In genomic region chr4:11720292-11720691, GRCh38 we compare ENCODE assay signal across 1 cellular context.
TF ChIP-seq lines count a peak whose summit lies in the region.

No MANE protein-coding gene starts in this region.

TF ChIP-seq in H1, 55 proteins besides CTCF, POLR2A, EP300 and RAD21 (continued from another document):
- TF ChIP-seq CHD7 (IDR thresholded peaks at IDR 0.05; ENCODE audit: insufficient replicate concordance, low read length) (no peak), EGR1 (IDR thresholded peaks at IDR 0.05; ENCODE audit: borderline replicate concordance, low read depth, low read length) (no peak), ZNF274 (IDR thresholded peaks at IDR 0.05; ENCODE audit: borderline replicate concordance, extremely low read depth, low read length) (no peak), KDM1A (IDR thresholded peaks at IDR 0.05; ENCODE audit: borderline replicate concordance, low read length) (no peak), SRF (IDR thresholded peaks at IDR 0.05; ENCODE audit: low read depth, low read length) (no peak), CREB1 (IDR thresholded peaks at IDR 0.05) (no peak), CHD2 (IDR thresholded peaks at IDR 0.05; ENCODE audit: low read length) (no peak)
